In the genomic region with DNA sequence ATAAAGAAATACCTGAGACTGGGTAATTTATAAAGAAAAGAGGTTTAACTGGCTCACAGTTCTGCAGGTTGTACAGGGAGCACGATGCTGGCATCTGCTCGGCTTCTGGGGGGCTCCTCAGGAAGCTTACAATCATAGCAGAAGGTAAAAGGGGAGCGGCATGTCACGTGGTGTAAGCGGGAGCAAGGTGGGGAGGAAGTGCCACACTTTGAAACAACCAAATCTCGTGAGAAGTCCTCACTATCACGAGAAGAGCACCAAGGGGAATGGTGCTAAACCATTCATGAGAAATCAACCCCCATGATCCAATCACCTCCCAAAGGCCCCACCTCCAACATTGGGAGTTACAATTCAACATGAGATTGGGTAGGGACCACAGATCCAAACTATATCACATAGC, we compare ENCODE assay signal across 29 cellular contexts.
DNase-seq lines count a peak whose midpoint lies in the region; ATAC-seq, FAIRE-seq and TF ChIP-seq lines count a peak whose summit lies in the region.
"Had no signal": no experiment of that assay in that cellular context is flagged by ENCODE, and none has a peak within 500 bp of the region (broad histone marks: within the 10 kb centered on the region; RNA-seq: fewer than 3 reads in every experiment).

No MANE protein-coding gene starts in this region.

- H3K36me3 ChIP-seq in K562 (ENCODE audit: control insufficient read depth, insufficient read depth, low read length) = no peaks in the 10 kb centered on the region
- H3K36me3 ChIP-seq: BE2C; BLaER1; BLaER1 treated with 17β-estradiol and CSF1 and Interleukin-3, amounts not matched to agents 10 nM and 100 nM had no signal

- in situ Hi-C loops in K562 (cut with MboI) = no loop called here

- no peak for TF ChIP-seq RAD21 in K562 (CRISPR knock-in tag; conservative IDR thresholded peaks at IDR 0.05 in 1 of 2, IDR thresholded peaks at IDR 0.05 in 1 of 2)

- H3K9ac ChIP-seq in K562 (ENCODE audit: insufficient read depth in 1 of 2, low read depth in 2 of 2, low read length in 2 of 2) = no peak overlapping the region
- H3K9ac ChIP-seq: BLaER1; BLaER1 treated with 17β-estradiol and CSF1 and Interleukin-3, amounts not matched to agents 10 nM and 100 nM had no signal

- no peak for TF ChIP-seq POLR2A in K562 (conservative IDR thresholded peaks at IDR 0.05)

- no peak overlapping the region for H3K4me2 ChIP-seq in K562 (ENCODE audit: insufficient read depth, low read length)
- H3K4me2 ChIP-seq: A549; BLaER1; BLaER1 treated with 17β-estradiol and CSF1 and Interleukin-3, amounts not matched to agents 10 nM and 100 nM had no signal

- POLR2A ChIA-PET in K562 (lab: Yijun Ruan, JAX) = no interaction called here

- no peak overlapping the region for H3K27ac ChIP-seq in K562 (ENCODE audit: extremely low read depth, low read depth, low read length)
- H3K27ac ChIP-seq: 22Rv1; A549; BLaER1; BLaER1 treated with 17β-estradiol and CSF1 and Interleukin-3, amounts not matched to agents 10 nM and 100 nM; C4-2B had no signal

- TF ChIP-seq EP300 in K562 (IDR thresholded peaks at IDR 0.05; ENCODE audit: low read length) = no peak

- no peak for ATAC-seq in K562
- ATAC-seq: A549; CD8-positive, alpha-beta T cell had no signal

- no peak overlapping the region for H2AFZ ChIP-seq in K562 (ENCODE audit: low read depth, low read length)

- H3K27me3 ChIP-seq in K562 (ENCODE audit: control insufficient read depth in 2 of 2, insufficient read depth in 2 of 2, low read length in 2 of 2) = peaks cover 7 to 8% of the 10 kb centered on the region in 2 experiments; a peak in 3 of 5 replicates
- H3K27me3 ChIP-seq: BE2C; BLaER1; BLaER1 treated with 17β-estradiol and CSF1 and Interleukin-3, amounts not matched to agents 10 nM and 100 nM had no signal

- no peaks in the 10 kb centered on the region for H3K9me3 ChIP-seq in K562 (replicated peaks; ENCODE audit: control insufficient read depth, insufficient read depth, low read depth, low read length)
- H3K9me3 ChIP-seq: BE2C, Caco-2 had no signal

- CTCF ChIA-PET in K562 (lab: Yijun Ruan, JAX; ENCODE audit: low intra/inter-chr PET ratio) = interaction anchor here (0.6 kb wide), 1 partner anchor 683 kb away, joined by 3 read pairs; no protein-coding TSS in a partner anchor

- intact Hi-C loops in K562 (cut with micrococcal nuclease) = no loop called here

- DNase-seq in K562 (ENCODE audit: extremely low read depth in 1 of 4, low spot score in 3 of 4) (no peak), GM19238 (ENCODE audit: insufficient read length, low spot score) (no peak)
- DNase-seq: 8988T; ACHN; AML-193; BE2C; C1 segment of cervical spinal cord; Caco-2; Calu3; CD4-positive, alpha-beta memory T cell; CD4-positive, alpha-beta T cell; CD4-positive, CD25-positive, alpha-beta regulatory T cell; CD8-positive, alpha-beta memory T cell; CD8-positive, alpha-beta T cell; COR-L47; DMS 273 treated with DMSO at 0.1 percent for 48 hours; DMS153; DMS53; DMS79; DMS79 treated with DMSO at 0.1 percent for 48 hours; DND-41; EL had no signal

- no peaks in the 10 kb centered on the region for H3K79me2 ChIP-seq in K562 (ENCODE audit: control insufficient read depth, insufficient read depth, low read length)

- no TSS peak for BruUV-seq in K562 (replicated peaks; lab: Mats Ljungman, UMichigan)

- 0% methylated on average over 7 of the region's 7 CpGs for WGBS in K562 (ENCODE audit: insufficient coverage, low coverage, missing lambda C conversion rate)

- H3K9me1 ChIP-seq in K562 (ENCODE audit: control insufficient read depth, insufficient read depth, low read length) = no peaks in the 10 kb centered on the region

- no peaks in the 10 kb centered on the region for H3K4me1 ChIP-seq in K562 (replicated peaks in 1 of 2; ENCODE audit: control insufficient read depth in 2 of 2, insufficient read depth in 2 of 2, low read length in 2 of 2)
- H3K4me1 ChIP-seq: A549, BE2C, BLaER1, Caco-2 had no signal

- no peak for TF ChIP-seq CTCF in K562 (IDR thresholded peaks at IDR 0.05 in 2 of 3, conservative IDR thresholded peaks at IDR 0.05 in 1 of 3; ENCODE audit: insufficient read depth in 2 of 3, low read depth in 1 of 3, low read length in 3 of 3)

- no peaks in the 10 kb centered on the region for H4K20me1 ChIP-seq in K562 (replicated peaks; ENCODE audit: control insufficient read depth, insufficient read depth, low read length)
- H4K20me1 ChIP-seq: BLaER1; BLaER1 treated with 17β-estradiol and CSF1 and Interleukin-3, amounts not matched to agents 10 nM and 100 nM had no signal

- no peak overlapping the region for H3K4me3 ChIP-seq in K562
- H3K4me3 ChIP-seq: A549; BLaER1; BLaER1 treated with 17β-estradiol and CSF1 and Interleukin-3, amounts not matched to agents 10 nM and 100 nM had no signal

- FAIRE-seq in K562 (lab: Jason Lieb, UNC) = no peak
- FAIRE-seq: A204.1, D721Med had no signal

TF ChIP-seq in K562, 482 proteins besides CTCF, POLR2A, EP300 and RAD21 (continues in another document):
- TF ChIP-seq, protein P1, sequence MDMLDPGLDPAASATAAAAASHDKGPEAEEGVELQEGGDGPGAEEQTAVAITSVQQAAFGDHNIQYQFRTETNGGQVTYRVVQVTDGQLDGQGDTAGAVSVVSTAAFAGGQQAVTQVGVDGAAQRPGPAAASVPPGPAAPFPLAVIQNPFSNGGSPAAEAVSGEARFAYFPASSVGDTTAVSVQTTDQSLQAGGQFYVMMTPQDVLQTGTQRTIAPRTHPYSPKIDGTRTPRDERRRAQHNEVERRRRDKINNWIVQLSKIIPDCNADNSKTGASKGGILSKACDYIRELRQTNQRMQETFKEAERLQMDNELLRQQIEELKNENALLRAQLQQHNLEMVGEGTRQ (CRISPR knock-in tag; IDR thresholded peaks at IDR 0.05) = peak; percentile 48; the same call in 1 of the 2 replicates
- TF ChIP-seq TAL1 (IDR thresholded peaks at IDR 0.05) = no peak
- peak; percentile 75 for TF ChIP-seq CHD2 (IDR thresholded peaks at IDR 0.05; ENCODE audit: low read depth, low read length)
- TF ChIP-seq, protein P2, sequence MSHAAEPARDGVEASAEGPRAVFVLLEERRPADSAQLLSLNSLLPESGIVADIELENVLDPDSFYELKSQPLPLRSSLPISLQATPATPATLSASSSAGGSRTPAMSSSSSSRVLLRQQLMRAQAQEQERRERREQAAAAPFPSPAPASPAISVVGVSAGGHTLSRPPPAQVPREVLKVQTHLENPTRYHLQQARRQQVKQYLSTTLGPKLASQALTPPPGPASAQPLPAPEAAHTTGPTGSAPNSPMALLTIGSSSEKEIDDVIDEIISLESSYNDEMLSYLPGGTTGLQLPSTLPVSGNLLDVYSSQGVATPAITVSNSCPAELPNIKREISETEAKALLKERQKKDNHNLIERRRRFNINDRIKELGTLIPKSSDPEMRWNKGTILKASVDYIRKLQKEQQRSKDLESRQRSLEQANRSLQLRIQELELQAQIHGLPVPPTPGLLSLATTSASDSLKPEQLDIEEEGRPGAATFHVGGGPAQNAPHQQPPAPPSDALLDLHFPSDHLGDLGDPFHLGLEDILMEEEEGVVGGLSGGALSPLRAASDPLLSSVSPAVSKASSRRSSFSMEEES (CRISPR knock-in tag; IDR thresholded peaks at IDR 0.05) = peak; percentile 66
- no peak for TF ChIP-seq ZNF121 (CRISPR knock-in tag; conservative IDR thresholded peaks at IDR 0.05)
- TF ChIP-seq GTF2E2 (tag; IDR thresholded peaks at IDR 0.05) = no peak
- no peak for TF ChIP-seq PTTG1 (tag; IDR thresholded peaks at IDR 0.05; ENCODE audit: low read depth)
- no peak for TF ChIP-seq TAF7 (tag; IDR thresholded peaks at IDR 0.05)
- no peak for TF ChIP-seq TRIM28 (IDR thresholded peaks at IDR 0.05)
- TF ChIP-seq SPI1 (IDR thresholded peaks at IDR 0.05; ENCODE audit: borderline replicate concordance, low read depth, low read length) = peak; percentile 32; the same call in 1 of the 2 replicates
- TF ChIP-seq, protein P3, sequence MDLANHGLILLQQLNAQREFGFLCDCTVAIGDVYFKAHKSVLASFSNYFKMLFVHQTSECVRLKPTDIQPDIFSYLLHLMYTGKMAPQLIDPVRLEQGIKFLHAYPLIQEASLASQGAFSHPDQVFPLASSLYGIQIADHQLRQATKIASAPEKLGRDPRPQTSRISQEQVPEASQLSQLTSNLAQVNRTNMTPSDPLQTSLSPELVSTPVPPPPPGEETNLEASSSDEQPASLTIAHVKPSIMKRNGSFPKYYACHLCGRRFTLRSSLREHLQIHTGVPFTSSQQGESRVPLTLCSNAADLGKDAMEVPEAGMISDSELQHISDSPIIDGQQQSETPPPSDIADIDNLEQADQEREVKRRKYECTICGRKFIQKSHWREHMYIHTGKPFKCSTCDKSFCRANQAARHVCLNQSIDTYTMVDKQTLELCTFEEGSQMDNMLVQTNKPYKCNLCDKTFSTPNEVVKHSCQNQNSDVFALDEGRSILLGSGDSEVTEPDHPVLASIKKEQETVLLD (IDR thresholded peaks at IDR 0.05) = no peak
- TF ChIP-seq, protein P4, sequence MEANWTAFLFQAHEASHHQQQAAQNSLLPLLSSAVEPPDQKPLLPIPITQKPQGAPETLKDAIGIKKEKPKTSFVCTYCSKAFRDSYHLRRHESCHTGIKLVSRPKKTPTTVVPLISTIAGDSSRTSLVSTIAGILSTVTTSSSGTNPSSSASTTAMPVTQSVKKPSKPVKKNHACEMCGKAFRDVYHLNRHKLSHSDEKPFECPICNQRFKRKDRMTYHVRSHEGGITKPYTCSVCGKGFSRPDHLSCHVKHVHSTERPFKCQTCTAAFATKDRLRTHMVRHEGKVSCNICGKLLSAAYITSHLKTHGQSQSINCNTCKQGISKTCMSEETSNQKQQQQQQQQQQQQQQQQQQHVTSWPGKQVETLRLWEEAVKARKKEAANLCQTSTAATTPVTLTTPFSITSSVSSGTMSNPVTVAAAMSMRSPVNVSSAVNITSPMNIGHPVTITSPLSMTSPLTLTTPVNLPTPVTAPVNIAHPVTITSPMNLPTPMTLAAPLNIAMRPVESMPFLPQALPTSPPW (CRISPR knock-in tag; IDR thresholded peaks at IDR 0.05) = no peak
- no peak for TF ChIP-seq NFRKB (IDR thresholded peaks at IDR 0.05; ENCODE audit: low read depth)
- TF ChIP-seq, protein P5, sequence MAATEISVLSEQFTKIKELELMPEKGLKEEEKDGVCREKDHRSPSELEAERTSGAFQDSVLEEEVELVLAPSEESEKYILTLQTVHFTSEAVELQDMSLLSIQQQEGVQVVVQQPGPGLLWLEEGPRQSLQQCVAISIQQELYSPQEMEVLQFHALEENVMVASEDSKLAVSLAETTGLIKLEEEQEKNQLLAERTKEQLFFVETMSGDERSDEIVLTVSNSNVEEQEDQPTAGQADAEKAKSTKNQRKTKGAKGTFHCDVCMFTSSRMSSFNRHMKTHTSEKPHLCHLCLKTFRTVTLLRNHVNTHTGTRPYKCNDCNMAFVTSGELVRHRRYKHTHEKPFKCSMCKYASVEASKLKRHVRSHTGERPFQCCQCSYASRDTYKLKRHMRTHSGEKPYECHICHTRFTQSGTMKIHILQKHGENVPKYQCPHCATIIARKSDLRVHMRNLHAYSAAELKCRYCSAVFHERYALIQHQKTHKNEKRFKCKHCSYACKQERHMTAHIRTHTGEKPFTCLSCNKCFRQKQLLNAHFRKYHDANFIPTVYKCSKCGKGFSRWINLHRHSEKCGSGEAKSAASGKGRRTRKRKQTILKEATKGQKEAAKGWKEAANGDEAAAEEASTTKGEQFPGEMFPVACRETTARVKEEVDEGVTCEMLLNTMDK (IDR thresholded peaks at IDR 0.05; ENCODE audit: borderline replicate concordance, insufficient read depth, low read depth, low read length, poor library complexity, severe bottlenecking) = no peak
